In the genomic region with DNA sequence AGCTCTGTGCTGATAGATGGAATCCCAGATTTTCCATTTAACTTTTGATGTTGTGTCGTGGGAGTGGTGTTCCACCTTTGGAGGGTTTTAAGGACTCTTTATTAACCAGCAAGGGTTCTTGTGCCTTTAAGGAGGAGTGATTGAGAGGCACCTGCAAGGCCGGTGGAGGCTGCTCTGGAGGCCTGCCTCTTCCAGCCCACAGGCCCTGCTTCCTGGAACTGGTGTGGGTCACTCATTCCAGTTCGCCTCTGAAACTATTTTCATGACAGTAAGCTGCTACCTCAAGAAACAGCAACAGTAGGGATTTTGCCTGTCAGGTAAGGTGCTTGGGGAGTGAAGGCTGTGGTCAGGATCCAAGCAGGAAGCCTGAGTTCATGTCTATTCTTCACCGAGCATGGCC, we compare ENCODE assay signal across 20 cellular contexts. TPM values are rescaled to one million over a fixed set of nuclear protein-coding genes. Genes with fewer than 3 reads are reported as not detected.
DNase-seq lines count a peak whose midpoint lies in the region; ATAC-seq, FAIRE-seq and TF ChIP-seq lines count a peak whose summit lies in the region.
"Had no signal": no experiment of that assay in that cellular context is flagged by ENCODE, and none has a peak within 500 bp of the region (broad histone marks: within the 10 kb centered on the region; RNA-seq: fewer than 3 reads in every experiment).

No MANE protein-coding gene starts in this region.

- CTCF ChIA-PET in HepG2 (lab: Yijun Ruan, JAX; ENCODE audit: low intra/inter-chr PET ratio, low total read pairs): no interaction called here
- CTCF ChIA-PET in activated naive CD4-positive, alpha-beta T cell treated with anti-CD3 and anti-CD28 coated beads for 36 hours (lab: Charles Lee): interaction anchor here (0.6 kb wide), 1 partner anchor 10 kb away, joined by 3 read pairs; no protein-coding TSS in a partner anchor

- no peaks in the 10 kb centered on the region for H3K4me1 ChIP-seq in HepG2 (ENCODE audit: insufficient read depth, low read length)
- H3K4me1 ChIP-seq in right lobe of liver: no peaks in the 10 kb centered on the region
- peaks cover 4% of the 10 kb centered on the region for H3K4me1 ChIP-seq in lower lobe of right lung

- ATAC-seq in HepG2 (no peak), right lobe of liver (no peak), lower lobe of right lung (peak; percentile 37 to 70)
- ATAC-seq: CD8-positive, alpha-beta T cell; GM12878; HCT116 had no signal

- H3K4me3 Mint-ChIP-seq in activated naive CD4-positive, alpha-beta T cell treated with anti-CD3 and anti-CD28 coated beads for 36 hours: no peak overlapping the region
- H3K4me3 Mint-ChIP-seq: CD8-positive, alpha-beta T cell; HFFc6 had no signal

- H2AFZ ChIP-seq in HepG2 (ENCODE audit: low read length): no peak overlapping the region

- 0% methylated on average over 4 of the region's 4 CpGs for WGBS in HepG2 (ENCODE audit: low lambda C conversion rate)
- WGBS in right lobe of liver (ENCODE audit: insufficient coverage, low coverage, low lambda C conversion rate, missing lambda C conversion rate): 65% methylated on average over 2 of the region's 4 CpGs

- intact Hi-C loops in HepG2 (cut with micrococcal nuclease; ENCODE audit: unreplicated experiment): no loop called here
- intact Hi-C loops in right lobe of liver (cut with DNase I): no loop called here
- intact Hi-C loops in lower lobe of right lung (cut with DNase I): no loop called here
- intact Hi-C loops in posterior vena cava (cut with DNase I): loop anchor here in 1 of 2 donors (10.0 kb wide), 1 partner anchor 59 kb away; a partner anchor contains a TSS
- intact Hi-C loops in activated naive CD4-positive, alpha-beta T cell treated with anti-CD3 and anti-CD28 coated beads for 36 hours (cut with micrococcal nuclease): no loop called here

- H3K9me3 ChIP-seq in HepG2 (ENCODE audit: low read length): no peaks in the 10 kb centered on the region
- H3K9me3 ChIP-seq in right lobe of liver: no peaks in the 10 kb centered on the region
- H3K9me3 ChIP-seq in lower lobe of right lung: no peaks in the 10 kb centered on the region
- H3K9me3 ChIP-seq: BLaER1 had no signal

- no peak for TF ChIP-seq CTCF in HepG2 (CRISPR knock-in tag; IDR thresholded peaks at IDR 0.05)
- no peak for TF ChIP-seq CTCF in right lobe of liver (IDR thresholded peaks at IDR 0.05)
- no peak for TF ChIP-seq CTCF in lower lobe of right lung (IDR thresholded peaks at IDR 0.05)

- POLR2A ChIA-PET in HepG2 (lab: Yijun Ruan, JAX): no interaction called here

- TF ChIP-seq RAD21 in HepG2 (CRISPR knock-in tag; IDR thresholded peaks at IDR 0.05): no peak

- H3K9ac ChIP-seq in HepG2 (ENCODE audit: insufficient read depth, low read depth, low read length): no peak overlapping the region
- H3K9ac ChIP-seq: BLaER1 had no signal

- in situ Hi-C loops in HepG2 (cut with HindIII; ENCODE audit: extremely low pct_ligation_motif_present, low pct_unique_long_range_greater_than_20kb): no loop called here

- no peak overlapping the region for H3K4me2 ChIP-seq in HepG2 (ENCODE audit: low read depth, low read length)
- H3K4me2 ChIP-seq: BLaER1 had no signal

- no peaks in the 10 kb centered on the region for H3K4me1 Mint-ChIP-seq in activated naive CD4-positive, alpha-beta T cell treated with anti-CD3 and anti-CD28 coated beads for 36 hours (ENCODE audit: low read depth)

- BruUV-seq in HepG2 (replicated peaks; lab: Mats Ljungman, UMichigan): no TSS peak

- TF ChIP-seq POLR2A in HepG2 (IDR thresholded peaks at IDR 0.05; ENCODE audit: insufficient read depth in 1 of 2, low read depth in 2 of 2, low read length in 2 of 2) (no peak), right lobe of liver (IDR thresholded peaks at IDR 0.05) (no peak)

- no peaks in the 10 kb centered on the region for H3K36me3 ChIP-seq in HepG2 (replicated peaks in 1 of 2; ENCODE audit: control insufficient read depth in 1 of 2, insufficient read depth in 2 of 2, low read length in 2 of 2)
- H3K36me3 ChIP-seq in right lobe of liver: no peaks in the 10 kb centered on the region
- H3K36me3 ChIP-seq in lower lobe of right lung: no peaks in the 10 kb centered on the region
- H3K36me3 ChIP-seq: BLaER1 had no signal

- no peaks in the 10 kb centered on the region for H3K36me3 Mint-ChIP-seq in activated naive CD4-positive, alpha-beta T cell treated with anti-CD3 and anti-CD28 coated beads for 36 hours (ENCODE audit: low read depth)
- H3K36me3 Mint-ChIP-seq: CD8-positive, alpha-beta T cell had no signal

- no peak overlapping the region for H3K27ac ChIP-seq in HepG2 (ENCODE audit: extremely low read length, insufficient read depth, low read length)
- H3K27ac ChIP-seq in right lobe of liver: no peak overlapping the region
- H3K27ac ChIP-seq in lower lobe of right lung: no peak overlapping the region
- H3K27ac ChIP-seq: BLaER1 had no signal

- peaks cover 22 to 93% of the 10 kb centered on the region in 2 experiments; a peak in 4 of 5 replicates for H3K27me3 ChIP-seq in HepG2 (ENCODE audit: control insufficient read depth in 1 of 2, insufficient read depth in 2 of 2, low read length in 2 of 2)
- H3K27me3 ChIP-seq in right lobe of liver: no peaks in the 10 kb centered on the region
- peaks cover 18% of the 10 kb centered on the region for H3K27me3 ChIP-seq in lower lobe of right lung (ENCODE audit: low read depth)
- H3K27me3 ChIP-seq: BLaER1 had no signal

- H3K79me2 ChIP-seq in HepG2 (ENCODE audit: insufficient read depth, low read length): no peaks in the 10 kb centered on the region

- FAIRE-seq in HepG2 (lab: Jason Lieb, UNC): peak; percentile 15
- FAIRE-seq: GM12878 had no signal

- DNase-seq in HepG2 (ENCODE audit: low spot score): no peak
- DNase-seq in right lobe of liver: no peak
- DNase-seq in lower lobe of right lung: no peak
- peak; percentile 34 for DNase-seq in posterior vena cava (ENCODE audit: low spot score)
- DNase-seq in stimulated activated CD4-positive, alpha-beta T cell treated with anti-CD3 and anti-CD28 coated beads, Interleukin-2, amount 100 ng/mL, for 24 hours: no peak
- no peak for DNase-seq in DMS53 treated with DMSO at 0.1 percent for 48 hours (lab: John Stamatoyannopoulos, UW; ENCODE audit: unreplicated experiment)
- no peak for DNase-seq in activated naive CD4-positive, alpha-beta T cell treated with anti-CD3 and anti-CD28 coated beads for 36 hours
- DNase-seq: 8988T; Calu3; CD8-positive, alpha-beta T cell; DND-41; EL; GOT3; H7; HFFc6 had no signal

- no peaks in the 10 kb centered on the region for H4K20me1 ChIP-seq in HepG2 (ENCODE audit: insufficient read depth, low read length)
- H4K20me1 ChIP-seq: BLaER1 had no signal

- no peak overlapping the region for H3K4me3 ChIP-seq in HepG2 (replicated peaks in 1 of 3; ENCODE audit: insufficient read depth in 1 of 3, low read depth in 2 of 3, low read length in 3 of 3)
- H3K4me3 ChIP-seq in right lobe of liver: no peak overlapping the region
- H3K4me3 ChIP-seq in lower lobe of right lung: no peak overlapping the region
- H3K4me3 ChIP-seq: BLaER1, GM12878 had no signal

- no peak overlapping the region for H3K27ac Mint-ChIP-seq in activated naive CD4-positive, alpha-beta T cell treated with anti-CD3 and anti-CD28 coated beads for 36 hours
- H3K27ac Mint-ChIP-seq: CD8-positive, alpha-beta T cell; HFFc6 had no signal

- H3K9me3 Mint-ChIP-seq in activated naive CD4-positive, alpha-beta T cell treated with anti-CD3 and anti-CD28 coated beads for 36 hours: no peaks in the 10 kb centered on the region
- H3K9me3 Mint-ChIP-seq: CD8-positive, alpha-beta T cell; HFFc6 had no signal

- H3K27me3 Mint-ChIP-seq in activated naive CD4-positive, alpha-beta T cell treated with anti-CD3 and anti-CD28 coated beads for 36 hours (ENCODE audit: low read depth): peaks cover 10% of the 10 kb centered on the region

- TF ChIP-seq EP300 in HepG2 (IDR thresholded peaks at IDR 0.05; ENCODE audit: low read depth in 2 of 2, low read length in 2 of 2) (no peak), HepG2 (CRISPR knock-in tag; IDR thresholded peaks at IDR 0.05; ENCODE audit: borderline replicate concordance) (no peak)

TF ChIP-seq in HepG2, 621 proteins besides CTCF, POLR2A, EP300 and RAD21 (continues in another document):
- no peak for TF ChIP-seq ZNF264 (CRISPR knock-in tag; IDR thresholded peaks at IDR 0.05)

RNA-seq across cellular contexts. Expression of a gene that starts 58.8 kb away (rescaled TPM):
- not detected in 2 replicates for total RNA-seq in HepG2 (2016; rRNA removed; fragmentation: Illumina TruSeq; extraction: Trizol)
- not detected in 2 replicates for total RNA-seq in HepG2 (2016; cell fraction: cytosol; rRNA removed; fragmentation: Illumina TruSeq; extraction: Trizol; ENCODE audit: low read depth)
- not detected in 2 replicates for total RNA-seq in HepG2 (2016; cell fraction: insoluble cytoplasmic fraction; rRNA removed; fragmentation: Illumina TruSeq; extraction: Trizol)
- not detected in 2 replicates for total RNA-seq in HepG2 (2016; cell fraction: membrane; rRNA removed; fragmentation: Illumina TruSeq; extraction: Trizol)
- total RNA-seq in HepG2 (2016; cell fraction: nucleus; rRNA removed; fragmentation: Illumina TruSeq; extraction: Trizol): not detected in 2 replicates
- not detected in 2 replicates for polyA plus RNA-seq in HepG2 (2011; rRNA removed)
- not detected in 2 replicates for polyA plus RNA-seq in HepG2 (2011; cell fraction: cytosol; rRNA removed)
- polyA plus RNA-seq in HepG2 (2011; cell fraction: nucleus; rRNA removed): not detected in 2 replicates
- not detected in 2 replicates for polyA plus RNA-seq in HepG2 (2012)
- polyA plus RNA-seq in HepG2 (2016; cell fraction: cytosol; fragmentation: Illumina TruSeq; extraction: Trizol; ENCODE audit: low read depth): not detected in 2 replicates
- not detected in 2 replicates for polyA plus RNA-seq in HepG2 (2016; cell fraction: insoluble cytoplasmic fraction; fragmentation: Illumina TruSeq; extraction: Trizol; ENCODE audit: low read depth)
- polyA plus RNA-seq in HepG2 (2016; cell fraction: membrane; fragmentation: Illumina TruSeq; extraction: Trizol; ENCODE audit: low read depth): not detected in 2 replicates
- polyA plus RNA-seq in HepG2 (2016; cell fraction: nucleus; fragmentation: Illumina TruSeq; extraction: Trizol; ENCODE audit: insufficient read depth, low read depth): not detected in 2 replicates
- 0.09 TPM in 1 of 2 replicates, not detected in the other for polyA minus RNA-seq in HepG2 (2011; rRNA and poly(A)+ RNA removed; ENCODE audit: low replicate concordance)
- polyA minus RNA-seq in HepG2 (2011; cell fraction: cytosol; rRNA and poly(A)+ RNA removed): not detected in 2 replicates
- not detected in 2 replicates for polyA minus RNA-seq in HepG2 (2011; cell fraction: nucleus; rRNA and poly(A)+ RNA removed)
- under 1 TPM in 1 of 6 experiments, not detected in 5; 0.04 TPM for total RNA-seq in right lobe of liver
- not detected for total RNA-seq in lower lobe of right lung
- 1 to 10 TPM in 1 of 2 donors, under 1 TPM in 1; 0.88 to 1.5 TPM for total RNA-seq in posterior vena cava
- not detected for total RNA-seq in activated naive CD4-positive, alpha-beta T cell treated with anti-CD3 and anti-CD28 coated beads for 36 hours
- total RNA-seq: A673; Calu3; CD8-positive, alpha-beta T cell; G401; GM12878 had no signal

Comparison
In these comparisons a context has a peak if more than half of its experiments do, and no peak if none do; other contexts are left out.
1. ATAC-seq: peak in lower lobe of right lung (2 of 2); none in HepG2 (single experiment) and right lobe of liver (0 of 4).